12 cellular contexts compared by ENCODE assay signal in the genomic region with DNA sequence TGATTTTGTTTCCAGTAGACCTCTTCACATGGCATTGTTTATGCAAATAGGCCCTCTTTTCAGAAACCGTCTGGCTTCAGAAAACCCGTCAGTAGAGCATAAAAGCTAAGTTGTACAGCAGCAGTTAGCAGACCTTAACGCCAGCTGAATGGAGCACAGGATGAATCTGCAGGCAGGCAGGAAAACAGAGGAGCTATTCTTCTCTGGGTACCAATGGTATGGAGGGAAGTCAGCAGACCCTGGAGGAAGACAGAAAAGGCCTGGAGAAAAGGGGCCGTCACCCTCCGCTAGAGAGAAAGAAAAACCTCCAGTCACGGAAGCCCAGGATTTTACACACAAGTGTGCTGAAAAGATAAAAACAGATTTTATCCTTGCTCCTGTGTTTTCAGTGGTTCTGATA.
DNase-seq lines count a peak whose midpoint lies in the region; ATAC-seq and TF ChIP-seq lines count a peak whose summit lies in the region.
"Had no signal": no experiment of that assay in that cellular context is flagged by ENCODE, and none has a peak within 500 bp of the region (broad histone marks: within the 10 kb centered on the region; RNA-seq: fewer than 3 reads in every experiment).

No MANE protein-coding gene starts in this region.

- H3K27ac ChIP-seq in GM23338 (ENCODE audit: low read depth): no peak overlapping the region
- peak overlapping the region; percentile 63 for H3K27ac ChIP-seq in SJCRH30
- H3K27ac ChIP-seq in naive thymus-derived CD4-positive, alpha-beta T cell (ENCODE audit: low read depth, low read length): no peak overlapping the region
- H3K27ac ChIP-seq: prostate gland, suprapubic skin had no signal

- no peaks in the 10 kb centered on the region for H3F3A ChIP-seq in GM23338 (replicated peaks; ENCODE audit: low read depth)

- H3K9me3 Mint-ChIP-seq in GM23338 (peaks cover 9% of the 10 kb centered on the region), glutamatergic neuron (ENCODE audit: unreplicated experiment) (peaks cover 6% of the 10 kb centered on the region)
- H3K9me3 Mint-ChIP-seq in naive thymus-derived CD4-positive, alpha-beta T cell: peaks cover 2 to 22% (median 5%) of the 10 kb centered on the region in 11 donors

- H3K27ac Mint-ChIP-seq in GM23338: no peak overlapping the region
- peak overlapping the region; percentile 62 for H3K27ac Mint-ChIP-seq in glutamatergic neuron (ENCODE audit: unreplicated experiment)
- H3K27ac Mint-ChIP-seq in naive thymus-derived CD4-positive, alpha-beta T cell: no peak overlapping the region
- H3K27ac Mint-ChIP-seq: CD4-positive, alpha-beta T cell had no signal

- intact Hi-C loops in naive thymus-derived CD4-positive, alpha-beta T cell (cut with micrococcal nuclease): no loop called here

- H3K4me3 ChIP-seq in GM23338 (no peak overlapping the region), SJCRH30 (peak overlapping the region; percentile 37)
- no peak overlapping the region for H3K4me3 ChIP-seq in naive thymus-derived CD4-positive, alpha-beta T cell (ENCODE audit: low read length)
- H3K4me3 ChIP-seq: prostate gland, suprapubic skin had no signal

- peak overlapping the region; percentile 34; the same call in 1 of the 2 replicates for H2AFZ ChIP-seq in GM23338

- no peaks in the 10 kb centered on the region for H3K36me3 ChIP-seq in GM23338 (ENCODE audit: insufficient read depth)
- H3K36me3 ChIP-seq in SJCRH30: no peaks in the 10 kb centered on the region
- H3K36me3 ChIP-seq in naive thymus-derived CD4-positive, alpha-beta T cell (ENCODE audit: control insufficient read depth in 2 of 3, insufficient read depth in 3 of 3, low read length in 3 of 3): no peaks in the 10 kb centered on the region
- H3K36me3 ChIP-seq: prostate gland, suprapubic skin had no signal

- H3K4me1 Mint-ChIP-seq in GM23338: peaks cover 11% of the 10 kb centered on the region
- H3K4me1 Mint-ChIP-seq in glutamatergic neuron (ENCODE audit: low read depth, unreplicated experiment): peaks cover 18% of the 10 kb centered on the region
- no peaks in the 10 kb centered on the region for H3K4me1 Mint-ChIP-seq in naive thymus-derived CD4-positive, alpha-beta T cell

- no peaks in the 10 kb centered on the region for H3K79me2 ChIP-seq in GM23338 (replicated peaks; ENCODE audit: insufficient read depth)

- DNase-seq in GM23338 (ENCODE audit: low spot score) (peak; percentile 17), SJCRH30 (peak; percentile 66 to 82), glutamatergic neuron (no peak), nucleus accumbens (lab: John Stamatoyannopoulos, UW) (peak in 47 of 56 donors; percentile 1 to 71 (median 25))
- DNase-seq in stimulated activated CD8-positive, alpha-beta memory T cell treated with anti-CD3 and anti-CD28 coated beads, Interleukin-4, amount 100 ng/mL, for 48 hours: no peak
- DNase-seq in naive thymus-derived CD4-positive, alpha-beta T cell: no peak
- no peak for DNase-seq in central memory CD4-positive, alpha-beta T cell
- DNase-seq: CD4-positive, alpha-beta T cell had no signal

- no peak overlapping the region for H3K4me2 ChIP-seq in GM23338

- peaks cover 6% of the 10 kb centered on the region for H3K36me3 Mint-ChIP-seq in GM23338 (ENCODE audit: low read depth)
- H3K36me3 Mint-ChIP-seq in glutamatergic neuron (ENCODE audit: unreplicated experiment): peaks cover 2% of the 10 kb centered on the region
- no peaks in the 10 kb centered on the region for H3K36me3 Mint-ChIP-seq in naive thymus-derived CD4-positive, alpha-beta T cell

- H3K27me3 Mint-ChIP-seq in GM23338 (ENCODE audit: insufficient read depth, low read depth, poor library complexity) (no peaks in the 10 kb centered on the region), glutamatergic neuron (ENCODE audit: unreplicated experiment) (no peaks in the 10 kb centered on the region)
- no peaks in the 10 kb centered on the region for H3K27me3 Mint-ChIP-seq in naive thymus-derived CD4-positive, alpha-beta T cell
- H3K27me3 Mint-ChIP-seq: CD4-positive, alpha-beta T cell had no signal

- H4K20me1 ChIP-seq in GM23338 (replicated peaks; ENCODE audit: insufficient read depth): no peaks in the 10 kb centered on the region

- H3K27me3 ChIP-seq in GM23338 (ENCODE audit: insufficient read depth) (no peaks in the 10 kb centered on the region), SJCRH30 (no peaks in the 10 kb centered on the region)
- no peaks in the 10 kb centered on the region for H3K27me3 ChIP-seq in naive thymus-derived CD4-positive, alpha-beta T cell (ENCODE audit: control insufficient read depth in 2 of 2, insufficient read depth in 2 of 2, low read length in 2 of 2)
- H3K27me3 ChIP-seq: suprapubic skin had no signal

- no peaks in the 10 kb centered on the region for H3K9me3 ChIP-seq in SJCRH30 (replicated peaks)
- H3K9me3 ChIP-seq in naive thymus-derived CD4-positive, alpha-beta T cell (ENCODE audit: control insufficient read depth in 2 of 3, low read length in 3 of 3): no peaks in the 10 kb centered on the region
- H3K9me3 ChIP-seq: prostate gland, suprapubic skin had no signal

- CTCF ChIA-PET in naive thymus-derived CD4-positive, alpha-beta T cell (lab: Charles Lee): no interaction called here

- POLR2A ChIA-PET in naive thymus-derived CD4-positive, alpha-beta T cell (lab: Charles Lee): no interaction called here

- H3K4me3 Mint-ChIP-seq in GM23338 (no peak overlapping the region), glutamatergic neuron (ENCODE audit: unreplicated experiment) (peak overlapping the region; percentile 60)
- no peak overlapping the region for H3K4me3 Mint-ChIP-seq in naive thymus-derived CD4-positive, alpha-beta T cell
- H3K4me3 Mint-ChIP-seq: activated T-helper 1 cell treated with anti-CD3 and anti-CD28 coated beads, Interleukin-12 subunit alpha, Interleukin-12 subunit beta, Interleukin-2, Interleukin-4 antibody, amounts not matched to agents 30 ng/mL and 10 ng/mL and 1 ng/mL, durations not matched to agents 14 hours and 24 hours and 36 hours; CD4-positive, alpha-beta T cell had no signal

- ATAC-seq in GM23338: peak; percentile 76
- ATAC-seq in GM18519 (IDR thresholded peaks at IDR 0.05; ENCODE audit: low FRiP score, unreplicated experiment): no peak
- ATAC-seq in naive thymus-derived CD4-positive, alpha-beta T cell: no peak

- peaks cover 12% of the 10 kb centered on the region for H3K4me1 ChIP-seq in GM23338 (ENCODE audit: insufficient read depth)
- peaks cover 13% of the 10 kb centered on the region; the same call in 1 of the 2 replicates for H3K4me1 ChIP-seq in SJCRH30
- H3K4me1 ChIP-seq in naive thymus-derived CD4-positive, alpha-beta T cell (ENCODE audit: control insufficient read depth in 2 of 2, insufficient read depth in 2 of 2, low read length in 2 of 2): no peaks in the 10 kb centered on the region
- H3K4me1 ChIP-seq: prostate gland, suprapubic skin had no signal

- TF ChIP-seq CTCF in GM23338 (conservative IDR thresholded peaks at IDR 0.05; ENCODE audit: low read depth in 2 of 2): no peak
- TF ChIP-seq CTCF in glutamatergic neuron (IDR thresholded peaks at IDR 0.05; ENCODE audit: partially characterized antibody, unreplicated experiment): no peak

- no peaks in the 10 kb centered on the region for H3K9me2 ChIP-seq in GM23338 (ENCODE audit: insufficient read depth)

Comparison
In these comparisons a context has a peak if more than half of its experiments do, and no peak if none do; other contexts are left out.
1. DNase-seq: peak in GM23338 (single experiment), SJCRH30 (2 of 2) and nucleus accumbens (47 of 56); none in glutamatergic neuron (single experiment), stimulated activated CD8-positive, alpha-beta memory T cell treated with anti-CD3 and anti-CD28 coated beads, Interleukin-4, amount 100 ng/mL, for 48 hours (single experiment), naive thymus-derived CD4-positive, alpha-beta T cell (0 of 9) and central memory CD4-positive, alpha-beta T cell (single experiment).